Comparison of ENCODE assay signal across 14 cellular contexts in genomic region chr16:48862087-48862532, GRCh38.
DNase-seq lines count a peak whose midpoint lies in the region; ATAC-seq and TF ChIP-seq lines count a peak whose summit lies in the region.
"Had no signal": no experiment of that assay in that cellular context is flagged by ENCODE, and none has a peak within 500 bp of the region (broad histone marks: within the 10 kb centered on the region; RNA-seq: fewer than 3 reads in every experiment).

No MANE protein-coding gene starts in this region.

- no peak for DNase-seq in GM12865 (ENCODE audit: low read depth)
- peak; percentile 6 for DNase-seq in NCI-H69 (lab: John Stamatoyannopoulos, UW)
- peak; percentile 1 for DNase-seq in fibroblast of gingiva (ENCODE audit: low read depth)
- peak; percentile 7 for DNase-seq in skeletal muscle cell (ENCODE audit: low read depth)
- no peak for DNase-seq in NOMO-1 (lab: John Stamatoyannopoulos, UW; ENCODE audit: unreplicated experiment in 2 of 2)
- DNase-seq in activated naive CD4-positive, alpha-beta T cell treated with anti-CD3 and anti-CD28 coated beads, Interleukin-2, amount 50 U/mL, for 72 hours (ENCODE audit: low spot score in 2 of 2) = no peak
- DNase-seq: activated CD4-positive, alpha-beta T cell treated with anti-CD3 and anti-CD28 coated beads, Interleukin-2, amount 10 ng/mL, durations not matched to agents 24 days and 14 days; activated naive CD8-positive, alpha-beta T cell treated with anti-CD3 and anti-CD28 coated beads, Interleukin-2, amount 50 U/mL, for 24 hours; effector CD4-positive, alpha-beta T cell; NCI-H146; Right ventricle myocardium superior; upper lobe of left lung had no signal

- TF ChIP-seq CTCF in GM12865 (IDR thresholded peaks at IDR 0.05; ENCODE audit: insufficient read depth, low read depth, low read length, missing control alignments) = peak; percentile 23

- H3K9me3 Mint-ChIP-seq in activated naive CD4-positive, alpha-beta T cell treated with anti-CD3 and anti-CD28 coated beads, Interleukin-2, amount 50 U/mL, for 72 hours = peaks cover 10 to 14% of the 10 kb centered on the region in 2 donors
- H3K9me3 Mint-ChIP-seq: activated CD4-positive, alpha-beta T cell treated with anti-CD3 and anti-CD28 coated beads, Interleukin-2, amount 10 ng/mL, durations not matched to agents 24 days and 14 days had no signal

- no peak for ATAC-seq in HG03457 (IDR thresholded peaks at IDR 0.05; ENCODE audit: unreplicated experiment)
- no peak for ATAC-seq in activated naive CD4-positive, alpha-beta T cell treated with anti-CD3 and anti-CD28 coated beads, Interleukin-2, amount 50 U/mL, for 72 hours
- ATAC-seq: activated naive CD8-positive, alpha-beta T cell treated with anti-CD3 and anti-CD28 coated beads, Interleukin-2, amount 50 U/mL, for 24 hours; left colon had no signal

- H3K36me3 Mint-ChIP-seq in activated naive CD4-positive, alpha-beta T cell treated with anti-CD3 and anti-CD28 coated beads, Interleukin-2, amount 50 U/mL, for 72 hours = peaks cover 0 to 5% of the 10 kb centered on the region in 2 donors

- H3K4me3 ChIP-seq in GM12865 (ENCODE audit: low read depth, low read length) = no peak overlapping the region
- no peak overlapping the region for H3K4me3 ChIP-seq in skeletal muscle cell (ENCODE audit: low read depth, low read length)
- H3K4me3 ChIP-seq: upper lobe of left lung had no signal

- no peak overlapping the region for H3K27ac Mint-ChIP-seq in activated naive CD4-positive, alpha-beta T cell treated with anti-CD3 and anti-CD28 coated beads, Interleukin-2, amount 50 U/mL, for 72 hours
- H3K27ac Mint-ChIP-seq: activated CD4-positive, alpha-beta T cell treated with anti-CD3 and anti-CD28 coated beads, Interleukin-2, amount 10 ng/mL, durations not matched to agents 24 days and 14 days; activated naive CD8-positive, alpha-beta T cell treated with anti-CD3 and anti-CD28 coated beads, Interleukin-2, amount 50 U/mL, for 24 hours had no signal

Comparison
In these comparisons a context has a peak if more than half of its experiments do, and no peak if none do; other contexts are left out.
1. DNase-seq: peak in NCI-H69 (single experiment), fibroblast of gingiva (single experiment) and skeletal muscle cell (single experiment); none in GM12865 (single experiment), NOMO-1 (0 of 2) and activated naive CD4-positive, alpha-beta T cell treated with anti-CD3 and anti-CD28 coated beads, Interleukin-2, amount 50 U/mL, for 72 hours (0 of 2).